In the genomic region with DNA sequence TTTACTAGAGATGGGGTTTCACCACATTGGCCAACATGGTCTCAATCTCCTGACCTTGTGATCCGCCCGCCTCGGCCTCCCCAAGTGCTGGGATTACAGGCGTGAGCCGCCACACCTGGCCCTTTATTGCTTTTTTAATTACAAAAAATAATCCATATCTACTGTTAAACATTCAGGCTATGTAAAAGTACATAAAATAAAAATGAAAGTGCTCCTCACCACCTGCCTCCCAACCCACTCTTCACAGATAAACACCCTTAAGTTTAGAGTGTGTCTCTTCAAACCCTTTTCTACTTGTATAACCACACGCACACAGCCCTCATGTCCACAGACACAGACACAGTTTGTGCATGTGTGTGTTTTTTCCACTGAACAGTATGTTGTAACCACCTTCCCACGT, we compare ENCODE assay signal across 40 cellular contexts. TPM values are rescaled to one million over a fixed set of nuclear protein-coding genes. Genes with fewer than 3 reads are reported as not detected.
DNase-seq lines count a peak whose midpoint lies in the region; ATAC-seq, FAIRE-seq and TF ChIP-seq lines count a peak whose summit lies in the region.
"Had no signal": no experiment of that assay in that cellular context is flagged by ENCODE, and none has a peak within 500 bp of the region (broad histone marks: within the 10 kb centered on the region; RNA-seq: fewer than 3 reads in every experiment).

No MANE protein-coding gene starts in this region.

- intact Hi-C loops in left colon (cut with DNase I, micrococcal nuclease), result no loop called here
- intact Hi-C loops in mucosa of descending colon (cut with DNase I, micrococcal nuclease), result no loop called here
- intact Hi-C loops in upper lobe of right lung (cut with DNase I), result no loop called here

- ATAC-seq in left colon (peak; percentile 80), mucosa of descending colon (peak; percentile 69), HG02840 (IDR thresholded peaks at IDR 0.05; ENCODE audit: low FRiP score, unreplicated experiment) (no peak), upper lobe of right lung (no peak)
- ATAC-seq: A549; CD8-positive, alpha-beta T cell had no signal

- DNase-seq in GM12891 (ENCODE audit: insufficient read length, low spot score), result no peak
- DNase-seq in endothelial cell (ENCODE audit: low spot score), result no peak
- DNase-seq in left colon, result peak in 1 of 2 donors; percentile 21
- peak in 1 of 3 donors; percentile 31 for DNase-seq in mucosa of descending colon
- no peak for DNase-seq in GM03348 (ENCODE audit: low spot score)
- no peak for DNase-seq in upper lobe of right lung
- no peak for DNase-seq in NCI-H2029 treated with DMSO at 0.1 percent for 48 hours (lab: John Stamatoyannopoulos, UW)
- DNase-seq: 8988T; ACHN; AML-193; BE2C; C1 segment of cervical spinal cord; Caco-2; Calu3; CD4-positive, alpha-beta memory T cell; CD4-positive, alpha-beta T cell; CD4-positive, CD25-positive, alpha-beta regulatory T cell; CD8-positive, alpha-beta memory T cell; CD8-positive, alpha-beta T cell; COR-L47; DMS 273 treated with DMSO at 0.1 percent for 48 hours; DMS153; DMS53; DMS79; DMS79 treated with DMSO at 0.1 percent for 48 hours; DND-41; EL had no signal

- H3K9me3 ChIP-seq in mucosa of descending colon (no peaks in the 10 kb centered on the region), upper lobe of right lung (no peaks in the 10 kb centered on the region)
- H3K9me3 ChIP-seq: A549; BE2C; BLaER1; BLaER1 treated with 17β-estradiol and CSF1 and Interleukin-3, amounts not matched to agents 10 nM and 100 nM; Caco-2 had no signal

- peak overlapping the region; percentile 1 for H3K4me3 Mint-ChIP-seq in endothelial cell (ENCODE audit: unreplicated experiment)
- H3K4me3 Mint-ChIP-seq: B cell; CD14-positive monocyte; CD4-positive, alpha-beta memory T cell; CD4-positive, alpha-beta T cell; CD4-positive, CD25-positive, alpha-beta regulatory T cell; CD8-positive, alpha-beta memory T cell; CD8-positive, alpha-beta T cell had no signal

- H3K4me3 ChIP-seq in mucosa of descending colon, result no peak overlapping the region
- H3K4me3 ChIP-seq in upper lobe of right lung, result no peak overlapping the region
- H3K4me3 ChIP-seq: A549; BLaER1; BLaER1 treated with 17β-estradiol and CSF1 and Interleukin-3, amounts not matched to agents 10 nM and 100 nM had no signal

- no peaks in the 10 kb centered on the region for H3K27me3 Mint-ChIP-seq in endothelial cell (ENCODE audit: unreplicated experiment)
- H3K27me3 Mint-ChIP-seq: B cell; CD4-positive, alpha-beta memory T cell; CD4-positive, alpha-beta T cell; CD4-positive, CD25-positive, alpha-beta regulatory T cell; CD8-positive, alpha-beta memory T cell had no signal

- TF ChIP-seq POLR2A in GM12891 (IDR thresholded peaks at IDR 0.05; ENCODE audit: low read depth, low read length), result no peak

- no peak overlapping the region for H3K27ac Mint-ChIP-seq in endothelial cell (ENCODE audit: unreplicated experiment)
- H3K27ac Mint-ChIP-seq: B cell; CD14-positive monocyte; CD4-positive, alpha-beta memory T cell; CD4-positive, alpha-beta T cell; CD4-positive, CD25-positive, alpha-beta regulatory T cell; CD8-positive, alpha-beta T cell had no signal

- no peaks in the 10 kb centered on the region for H3K9me3 Mint-ChIP-seq in endothelial cell (ENCODE audit: unreplicated experiment)
- H3K9me3 Mint-ChIP-seq: CD4-positive, alpha-beta T cell; CD8-positive, alpha-beta memory T cell; CD8-positive, alpha-beta T cell had no signal

- H3K4me1 Mint-ChIP-seq in endothelial cell (ENCODE audit: unreplicated experiment), result no peaks in the 10 kb centered on the region
- H3K4me1 Mint-ChIP-seq: B cell, CD14-positive monocyte had no signal

- H3K4me1 ChIP-seq in mucosa of descending colon (ENCODE audit: low read depth), result no peaks in the 10 kb centered on the region
- no peaks in the 10 kb centered on the region for H3K4me1 ChIP-seq in upper lobe of right lung
- H3K4me1 ChIP-seq: A549; BE2C; BLaER1; BLaER1 treated with 17β-estradiol and CSF1 and Interleukin-3, amounts not matched to agents 10 nM and 100 nM; Caco-2 had no signal

- H3K27me3 ChIP-seq in upper lobe of right lung, result no peaks in the 10 kb centered on the region
- H3K27me3 ChIP-seq: BE2C; BLaER1; BLaER1 treated with 17β-estradiol and CSF1 and Interleukin-3, amounts not matched to agents 10 nM and 100 nM had no signal

- no peak for TF ChIP-seq CTCF in endothelial cell (IDR thresholded peaks at IDR 0.05; ENCODE audit: unreplicated experiment)
- TF ChIP-seq CTCF in mucosa of descending colon (IDR thresholded peaks at IDR 0.05), result no peak
- no peak for TF ChIP-seq CTCF in upper lobe of right lung (IDR thresholded peaks at IDR 0.05)

- H3K36me3 ChIP-seq in mucosa of descending colon (ENCODE audit: low read depth), result peaks cover 5% of the 10 kb centered on the region
- peaks cover 74% of the 10 kb centered on the region for H3K36me3 ChIP-seq in upper lobe of right lung

- H3K36me3 Mint-ChIP-seq in endothelial cell (ENCODE audit: low read depth, unreplicated experiment), result peaks cover 31% of the 10 kb centered on the region

- no peak overlapping the region for H3K27ac ChIP-seq in upper lobe of right lung
- H3K27ac ChIP-seq: 22Rv1; A549; BLaER1; BLaER1 treated with 17β-estradiol and CSF1 and Interleukin-3, amounts not matched to agents 10 nM and 100 nM; C4-2B had no signal

- FAIRE-seq in GM12891 (lab: Jason Lieb, UNC), result peak; percentile 75
- FAIRE-seq: A204.1, A549, D721Med had no signal

TF ChIP-seq in GM12891, 5 proteins besides CTCF, POLR2A, EP300 and RAD21:
- TF ChIP-seq SPI1 (IDR thresholded peaks at IDR 0.05; ENCODE audit: low read depth, low read length), result no peak
- TF ChIP-seq POLR2AphosphoS5 (IDR thresholded peaks at IDR 0.05; ENCODE audit: low read depth, low read length), result no peak
- TF ChIP-seq PAX5 (IDR thresholded peaks at IDR 0.05; ENCODE audit: insufficient read depth, low read length, severe bottlenecking), result no peak
- no peak for TF ChIP-seq POU2F2 (IDR thresholded peaks at IDR 0.05; ENCODE audit: low read depth, low read length)
- no peak for TF ChIP-seq TAF1 (IDR thresholded peaks at IDR 0.05; ENCODE audit: low read depth, low read length)

RNA-seq across cellular contexts. Expression of a gene that starts 16.7 kb away (rescaled TPM):
- 12.5 TPM for polyA plus RNA-seq in GM12891 (2012; ENCODE audit: low read depth, missing spikeins)
- 65.3 TPM for total RNA-seq in endothelial cell (ENCODE audit: unreplicated experiment)
- 10 to 100 TPM; 35.2 to 41.6 TPM for total RNA-seq in left colon
- total RNA-seq in mucosa of descending colon, result 10 to 100 TPM; 34.6 to 53.4 (median 52.3) TPM
- total RNA-seq in upper lobe of right lung, result 44.9 TPM

RNA-seq across cellular contexts. Expression of a gene that starts 49.0 kb away (rescaled TPM):
- 1.6 TPM for polyA plus RNA-seq in GM12891 (2012; ENCODE audit: low read depth, missing spikeins)
- total RNA-seq in endothelial cell (ENCODE audit: unreplicated experiment), result 2.7 TPM
- 1 to 10 TPM; 1.2 to 2.6 TPM for total RNA-seq in left colon
- total RNA-seq in mucosa of descending colon, result 1 to 10 TPM; 1.6 to 6.9 (median 2.5) TPM
- 3.3 TPM for total RNA-seq in upper lobe of right lung

RNA-seq across cellular contexts. Expression of a gene that starts 49.6 kb away (rescaled TPM):
- polyA plus RNA-seq in GM12891 (2012; ENCODE audit: low read depth, missing spikeins), result 0.91 TPM
- 2.0 TPM for total RNA-seq in endothelial cell (ENCODE audit: unreplicated experiment)
- total RNA-seq in left colon, result under 1 TPM in 1 of 2 donors, not detected in 1; 0.67 TPM
- total RNA-seq in mucosa of descending colon, result 1 to 10 TPM in 1 of 3 donors, under 1 TPM in 1, not detected in 1; 0.96 to 2.0 TPM
- total RNA-seq in upper lobe of right lung, result 0.55 TPM
- total RNA-seq: A673; CD4-positive, alpha-beta T cell; CD4-positive, CD25-positive, alpha-beta regulatory T cell; CD8-positive, alpha-beta memory T cell; CD8-positive, alpha-beta T cell had no signal
- polyA plus RNA-seq: CD4-positive, alpha-beta memory T cell; CD8-positive, alpha-beta memory T cell had no signal

RNA-seq across cellular contexts. Expression of a gene that starts 50.8 kb away (rescaled TPM):
- not detected for polyA plus RNA-seq in GM12891 (2012; ENCODE audit: low read depth, missing spikeins)
- total RNA-seq in endothelial cell (ENCODE audit: unreplicated experiment) (not detected), left colon (1 to 10 TPM in 1 of 2 donors, under 1 TPM in 1; 0.89 to 1.3 TPM), mucosa of descending colon (1 to 10 TPM; 1.4 to 2.6 (median 1.5) TPM), upper lobe of right lung (0.52 TPM)
- total RNA-seq: A673; B cell; Calu3; CD4-positive, alpha-beta memory T cell; CD8-positive, alpha-beta memory T cell; CD8-positive, alpha-beta T cell; Daoy had no signal
- polyA plus RNA-seq: BJ; CD4-positive, alpha-beta memory T cell; CD8-positive, alpha-beta memory T cell had no signal

Comparison
In these comparisons a context has a peak if more than half of its experiments do, and no peak if none do; other contexts are left out.
1. ATAC-seq: peak in left colon (single experiment) and mucosa of descending colon (single experiment); none in HG02840 (single experiment) and upper lobe of right lung (single experiment).